7 cellular contexts compared by ENCODE assay signal in the genomic region with DNA sequence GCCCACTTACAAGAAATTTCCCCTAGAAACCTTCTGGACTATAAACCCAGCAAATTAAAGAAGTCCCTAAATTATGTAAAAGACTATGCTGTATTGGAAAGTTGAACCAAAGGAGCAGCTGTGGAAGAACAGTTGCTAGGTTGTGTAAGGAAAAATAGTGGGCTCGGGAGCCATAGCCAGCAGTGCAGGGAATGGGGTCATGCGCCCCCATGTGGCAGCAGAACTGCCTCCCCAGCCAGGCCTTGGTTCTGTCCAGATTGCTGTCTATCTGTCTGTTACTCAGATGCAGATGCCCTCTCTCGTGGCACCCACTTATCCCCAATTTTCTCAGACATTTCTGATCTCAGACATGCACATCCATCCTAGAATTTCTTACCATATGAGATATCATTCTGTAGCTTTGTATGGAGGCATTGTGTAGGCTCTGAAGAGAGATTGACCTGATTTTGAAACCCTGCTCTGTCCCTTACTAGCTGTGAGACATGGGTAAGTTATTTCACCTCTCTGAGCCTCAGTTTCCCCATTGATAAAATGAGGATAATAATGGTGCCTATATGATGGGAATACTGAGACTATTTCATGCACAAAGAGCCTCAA.
DNase-seq lines count a peak whose midpoint lies in the region; ATAC-seq, FAIRE-seq and TF ChIP-seq lines count a peak whose summit lies in the region.

No MANE protein-coding gene starts in this region.

- TF ChIP-seq RAD21 in Ishikawa (IDR thresholded peaks at IDR 0.05; ENCODE audit: low read depth), result peak; percentile 66

- TF ChIP-seq EP300 in Ishikawa (IDR thresholded peaks at IDR 0.05; ENCODE audit: borderline replicate concordance), result no peak

- FAIRE-seq in TTC549 (lab: Jason Lieb, UNC), result peak; percentile 78

- ATAC-seq in GM19467 (IDR thresholded peaks at IDR 0.05; ENCODE audit: unreplicated experiment) (peak; percentile 48), HG03135 (IDR thresholded peaks at IDR 0.05; ENCODE audit: unreplicated experiment) (no peak)

- peak; percentile 74 for DNase-seq in EL
- DNase-seq in germinal center (ENCODE audit: low spot score), result peak; percentile 28
- peak; percentile 47 for DNase-seq in pons (ENCODE audit: low spot score)

TF ChIP-seq in Ishikawa, 13 proteins besides CTCF, POLR2A, EP300 and RAD21:
- no peak for TF ChIP-seq CEBPB (IDR thresholded peaks at IDR 0.05)
- no peak for TF ChIP-seq ZBTB7A (IDR thresholded peaks at IDR 0.05; ENCODE audit: low read depth)
- TF ChIP-seq, protein P1, sequence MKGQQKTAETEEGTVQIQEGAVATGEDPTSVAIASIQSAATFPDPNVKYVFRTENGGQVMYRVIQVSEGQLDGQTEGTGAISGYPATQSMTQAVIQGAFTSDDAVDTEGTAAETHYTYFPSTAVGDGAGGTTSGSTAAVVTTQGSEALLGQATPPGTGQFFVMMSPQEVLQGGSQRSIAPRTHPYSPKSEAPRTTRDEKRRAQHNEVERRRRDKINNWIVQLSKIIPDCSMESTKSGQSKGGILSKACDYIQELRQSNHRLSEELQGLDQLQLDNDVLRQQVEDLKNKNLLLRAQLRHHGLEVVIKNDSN (IDR thresholded peaks at IDR 0.05), result no peak
- TF ChIP-seq, protein P2, sequence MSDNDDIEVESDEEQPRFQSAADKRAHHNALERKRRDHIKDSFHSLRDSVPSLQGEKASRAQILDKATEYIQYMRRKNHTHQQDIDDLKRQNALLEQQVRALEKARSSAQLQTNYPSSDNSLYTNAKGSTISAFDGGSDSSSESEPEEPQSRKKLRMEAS (IDR thresholded peaks at IDR 0.05), result no peak
- TF ChIP-seq YY1 (IDR thresholded peaks at IDR 0.05; ENCODE audit: low read depth), result peak; percentile 41; the same call in 1 of the 2 replicates
